8 cellular contexts compared by ENCODE assay signal in the genomic region with DNA sequence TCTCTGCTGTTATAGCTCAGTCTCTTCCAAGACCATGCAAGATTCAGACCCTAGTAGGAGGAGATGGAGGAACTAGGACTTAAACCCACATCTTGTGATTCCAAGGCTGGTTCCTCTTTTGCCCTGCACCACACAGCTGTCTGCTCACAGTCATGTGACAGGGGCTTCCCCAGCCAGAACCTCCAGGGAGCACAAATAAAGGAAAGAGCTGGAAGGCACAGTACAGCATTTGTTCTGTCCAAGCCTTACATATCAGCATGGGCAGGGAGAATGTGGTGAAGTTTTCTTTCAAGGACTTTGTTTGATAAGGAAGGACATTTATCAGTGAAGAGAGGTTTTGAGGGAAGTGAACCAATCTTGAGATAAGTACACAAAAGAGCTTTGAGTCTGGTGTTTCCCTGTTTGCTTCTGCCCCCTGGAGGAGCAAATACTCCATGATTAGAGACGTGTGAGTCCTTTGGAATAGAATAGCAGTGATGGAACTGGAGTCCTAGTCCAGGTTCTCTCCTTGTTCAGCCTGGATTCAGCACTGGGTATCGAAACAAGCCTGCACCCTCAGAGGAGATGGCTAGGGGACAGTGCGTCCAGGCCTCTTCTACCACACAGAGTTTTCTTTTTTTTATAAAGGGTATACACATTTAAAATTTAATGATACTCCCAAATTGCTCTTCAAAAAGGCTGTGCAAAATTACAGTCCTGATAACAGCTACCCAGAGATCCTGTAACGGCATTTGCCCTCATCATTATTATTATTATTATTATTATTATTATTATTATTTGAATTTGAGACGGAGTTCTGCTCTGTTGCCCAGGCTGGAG. TPM values are rescaled to one million over a fixed set of nuclear protein-coding genes. Genes with fewer than 3 reads are reported as not detected.
A peak's percentile ranks its signal among the peaks of the same experiment; 100 is the strongest.
DNase-seq lines count a peak whose midpoint lies in the region; ATAC-seq and TF ChIP-seq lines count a peak whose summit lies in the region.

No MANE protein-coding gene starts in this region.

- no peaks in the 10 kb centered on the region for H3K27me3 ChIP-seq in KMS-11 (ENCODE audit: insufficient read depth, low read depth)
- H3K27me3 ChIP-seq in ascending aorta: no peaks in the 10 kb centered on the region
- H3K27me3 ChIP-seq in right cardiac atrium (ENCODE audit: control insufficient read depth, insufficient read depth): no peaks in the 10 kb centered on the region

- no peaks in the 10 kb centered on the region for H4K20me1 ChIP-seq in KMS-11 (ENCODE audit: insufficient read depth)

- H3K79me2 ChIP-seq in KMS-11 (ENCODE audit: insufficient read depth, low read depth): no peaks in the 10 kb centered on the region

- no peak overlapping the region; the same call in 1 of the 2 replicates for H3K9ac ChIP-seq in KMS-11

- H2AFZ ChIP-seq in KMS-11 (ENCODE audit: low read depth): no peak overlapping the region

- H3K27ac ChIP-seq in KMS-11 (peak overlapping the region; percentile 31), ascending aorta (peak overlapping the region; percentile 36 to 44), right cardiac atrium (ENCODE audit: low read length) (peak overlapping the region; percentile 80)

- H3K36me3 ChIP-seq in KMS-11 (ENCODE audit: insufficient read depth) (peaks cover 5% of the 10 kb centered on the region; the same call in 1 of the 2 replicates), ascending aorta (peaks cover 76 to 94% of the 10 kb centered on the region in 2 donors)

- peak; percentile 93 to 94 for ATAC-seq in right cardiac atrium

- H3K9me3 ChIP-seq in ascending aorta: no peaks in the 10 kb centered on the region
- no peaks in the 10 kb centered on the region for H3K9me3 ChIP-seq in right cardiac atrium (ENCODE audit: control insufficient read depth, low read length)

- intact Hi-C loops in ascending aorta (cut with DNase I) (no loop called here), right cardiac atrium (cut with DNase I) (loop anchor here (5.0 to 10.0 kb wide), 3 partner anchors 41 to 224 kb away; a partner anchor contains a TSS)

- H3K4me2 ChIP-seq in KMS-11: peak overlapping the region; percentile 40

- H3K4me3 ChIP-seq in KMS-11 (IDR thresholded peaks at IDR 0.05; ENCODE audit: insufficient read depth, low read depth, low read length): no peak overlapping the region
- no peak overlapping the region for H3K4me3 ChIP-seq in ascending aorta
- H3K4me3 ChIP-seq in right cardiac atrium (ENCODE audit: low read length): no peak overlapping the region

- TF ChIP-seq CTCF in KMS-11 (conservative IDR thresholded peaks at IDR 0.05; ENCODE audit: low read depth, low read length): peak; percentile 79
- TF ChIP-seq CTCF in ascending aorta (IDR thresholded peaks at IDR 0.05): peak in 2 of 3 experiments; percentile 46 to 49

- H3K4me1 ChIP-seq in KMS-11 (ENCODE audit: low read depth, poor library complexity, severe bottlenecking) (peaks cover 22% of the 10 kb centered on the region), ascending aorta (no peaks in the 10 kb centered on the region), right cardiac atrium (ENCODE audit: control insufficient read depth, insufficient read depth, low read length) (peaks cover 9% of the 10 kb centered on the region)

- peak; percentile 63 for DNase-seq in activated gamma-delta T cell treated with Interleukin-2 at 50 U/mL for 16 hours
- no peak for DNase-seq in activated gamma-delta T cell (lab: John Stamatoyannopoulos, UW)
- DNase-seq in H4 (ENCODE audit: low spot score): peak; percentile 62
- peak; percentile 21 for DNase-seq in SHP77 treated with DMSO at 0.1 percent for 48 hours (lab: John Stamatoyannopoulos, UW)
- DNase-seq in ascending aorta (ENCODE audit: low spot score in 2 of 2): peak; percentile 59 to 76
- DNase-seq in right cardiac atrium: peak; percentile 74 to 87 (median 80)
- DNase-seq in renal cortical epithelial cell (ENCODE audit: low read depth): peak; percentile 82

- 35% methylated on average over 5 of the region's 5 CpGs for WGBS in right cardiac atrium

RNA-seq across cellular contexts. Expression of a gene that starts 24.6 kb away (rescaled TPM):
- total RNA-seq in H4 (2014; rRNA removed; shearing (Covaris generic)): 1.0 and 1.2 TPM in 2 replicates
- total RNA-seq in ascending aorta: 7.8 TPM
- total RNA-seq in right cardiac atrium: 1 to 10 TPM; 5.3 to 6.8 (median 5.8) TPM
- polyA plus RNA-seq in right cardiac atrium: 3.6 TPM
- 10.6 and 24.1 TPM in 2 replicates for total RNA-seq in renal cortical epithelial cell

RNA-seq across cellular contexts. Expression of a gene that starts 42.4 kb away (rescaled TPM):
- total RNA-seq in H4 (2014; rRNA removed; shearing (Covaris generic)): 11.1 and 16.9 TPM in 2 replicates
- total RNA-seq in ascending aorta: 112 TPM
- 100 to 1,000 TPM; 232 to 310 (median 267) TPM for total RNA-seq in right cardiac atrium
- polyA plus RNA-seq in right cardiac atrium: 134 TPM
- 253 and 297 TPM in 2 replicates for total RNA-seq in renal cortical epithelial cell
